ENCODE assay signal across 8 cellular contexts in genomic region chr5:154214236-154215106, GRCh38. TPM values are rescaled to one million over a fixed set of nuclear protein-coding genes. Genes with fewer than 3 reads are reported as not detected.
DNase-seq lines count a peak whose midpoint lies in the region; ATAC-seq, FAIRE-seq and TF ChIP-seq lines count a peak whose summit lies in the region.

No MANE protein-coding gene starts in this region.

- no peak for DNase-seq in activated naive CD4-positive, alpha-beta T cell treated with anti-CD3 and anti-CD28 coated beads, Interleukin-2, amount 10 ng/mL, durations not matched to agents 7 days and 5 days
- DNase-seq in activated naive CD4-positive, alpha-beta T cell treated with Interleukin-2 at 50 U/mL for 16 hours: no peak
- DNase-seq in activated T-cell treated with anti-CD3 and anti-CD28 coated beads, Interleukin-2, amount 50 U/mL, for 72 hours: peak; percentile 41 to 43
- DNase-seq in renal cortical epithelial cell (ENCODE audit: low read depth) (peak; percentile 81), H54 (ENCODE audit: insufficient read length, low spot score) (no peak), T1000 (lab: John Stamatoyannopoulos, UW) (no peak), NCI-H524 (lab: John Stamatoyannopoulos, UW) (no peak)

- H3K4me1 Mint-ChIP-seq in activated naive CD4-positive, alpha-beta T cell treated with anti-CD3 and anti-CD28 coated beads, Interleukin-2, amount 10 ng/mL, durations not matched to agents 7 days and 5 days: peaks cover 41% of the 10 kb centered on the region
- H3K4me1 Mint-ChIP-seq in activated T-cell treated with anti-CD3 and anti-CD28 coated beads, Interleukin-2, amount 50 U/mL, for 72 hours (ENCODE audit: low read depth): peaks cover 68% of the 10 kb centered on the region

- peak overlapping the region; percentile 17 for H3K27ac Mint-ChIP-seq in activated naive CD4-positive, alpha-beta T cell treated with anti-CD3 and anti-CD28 coated beads, Interleukin-2, amount 10 ng/mL, durations not matched to agents 7 days and 5 days
- H3K27ac Mint-ChIP-seq in activated T-cell treated with anti-CD3 and anti-CD28 coated beads, Interleukin-2, amount 50 U/mL, for 72 hours: peak overlapping the region; percentile 98

- ATAC-seq in HG03060 (IDR thresholded peaks at IDR 0.05; ENCODE audit: low read depth, unreplicated experiment): peak; percentile 66
- ATAC-seq in activated T-cell treated with anti-CD3 and anti-CD28 coated beads, Interleukin-2, amount 50 U/mL, for 72 hours (replicated peaks in 1 of 2): peak; percentile 97

- no peaks in the 10 kb centered on the region for H3K27me3 Mint-ChIP-seq in activated naive CD4-positive, alpha-beta T cell treated with anti-CD3 and anti-CD28 coated beads, Interleukin-2, amount 10 ng/mL, durations not matched to agents 7 days and 5 days
- H3K27me3 Mint-ChIP-seq in activated T-cell treated with anti-CD3 and anti-CD28 coated beads, Interleukin-2, amount 50 U/mL, for 72 hours (ENCODE audit: low read depth): no peaks in the 10 kb centered on the region

- peaks cover 20% of the 10 kb centered on the region for H3K36me3 Mint-ChIP-seq in activated naive CD4-positive, alpha-beta T cell treated with anti-CD3 and anti-CD28 coated beads, Interleukin-2, amount 10 ng/mL, durations not matched to agents 7 days and 5 days
- peaks cover 4 to 15% of the 10 kb centered on the region in 2 donors for H3K36me3 Mint-ChIP-seq in activated T-cell treated with anti-CD3 and anti-CD28 coated beads, Interleukin-2, amount 50 U/mL, for 72 hours (ENCODE audit: insufficient read depth in 2 of 2)

- CTCF ChIA-PET in activated naive CD4-positive, alpha-beta T cell treated with anti-CD3 and anti-CD28 coated beads, Interleukin-2, amount 10 ng/mL, durations not matched to agents 7 days and 5 days (lab: Charles Lee): interaction anchor here (1.8 to 4.7 kb wide), 2 partner anchors 17 to 142 kb away, joined by 4 to 23 read pairs; no protein-coding TSS in a partner anchor

- no peak for TF ChIP-seq POLR2A in H54 (IDR thresholded peaks at IDR 0.05; ENCODE audit: low read depth, low read length)

- FAIRE-seq in H54 (lab: Jason Lieb, UNC): no peak

- H3K4me3 Mint-ChIP-seq in activated naive CD4-positive, alpha-beta T cell treated with anti-CD3 and anti-CD28 coated beads, Interleukin-2, amount 10 ng/mL, durations not matched to agents 7 days and 5 days: no peak overlapping the region
- peak overlapping the region; percentile 75 to 93 for H3K4me3 Mint-ChIP-seq in activated T-cell treated with anti-CD3 and anti-CD28 coated beads, Interleukin-2, amount 50 U/mL, for 72 hours

- no peaks in the 10 kb centered on the region for H3K9me3 Mint-ChIP-seq in activated naive CD4-positive, alpha-beta T cell treated with anti-CD3 and anti-CD28 coated beads, Interleukin-2, amount 10 ng/mL, durations not matched to agents 7 days and 5 days
- H3K9me3 Mint-ChIP-seq in activated T-cell treated with anti-CD3 and anti-CD28 coated beads, Interleukin-2, amount 50 U/mL, for 72 hours: no peaks in the 10 kb centered on the region

RNA-seq across cellular contexts. Expression of gene GALNT10, which starts 23.9 kb away (rescaled TPM):
- total RNA-seq in activated T-cell treated with anti-CD3 and anti-CD28 coated beads, Interleukin-2, amount 50 U/mL, for 72 hours: 10 to 100 TPM; 41.7 to 47.4 TPM
- 44.8 and 78.5 TPM in 2 replicates for total RNA-seq in renal cortical epithelial cell

Comparison
In these comparisons a context has a peak if more than half of its experiments do, and no peak if none do; other contexts are left out.
1. DNase-seq: peak in activated T-cell treated with anti-CD3 and anti-CD28 coated beads, Interleukin-2, amount 50 U/mL, for 72 hours (2 of 2) and renal cortical epithelial cell (single experiment); none in activated naive CD4-positive, alpha-beta T cell treated with anti-CD3 and anti-CD28 coated beads, Interleukin-2, amount 10 ng/mL, durations not matched to agents 7 days and 5 days (single experiment), activated naive CD4-positive, alpha-beta T cell treated with Interleukin-2 at 50 U/mL for 16 hours (single experiment), H54 (single experiment), T1000 (single experiment) and NCI-H524 (0 of 2).